In genomic region chr1:161706116-161706482, GRCh38 we compare ENCODE assay signal across 17 cellular contexts. TPM values are rescaled to one million over a fixed set of nuclear protein-coding genes. Genes with fewer than 3 reads are reported as not detected.
A peak's percentile ranks its signal among the peaks of the same experiment; 100 is the strongest.
DNase-seq lines count a peak whose midpoint lies in the region; ATAC-seq and TF ChIP-seq lines count a peak whose summit lies in the region.
"Had no signal": no experiment of that assay in that cellular context is flagged by ENCODE, and none has a peak within 500 bp of the region (broad histone marks: within the 10 kb centered on the region; RNA-seq: fewer than 3 reads in every experiment).

No MANE protein-coding gene starts in this region.

- H3K27me3 ChIP-seq in OCI-LY1 (ENCODE audit: insufficient read depth, low read length) (no peaks in the 10 kb centered on the region), fibroblast of lung (ENCODE audit: control insufficient read depth, insufficient read depth, low read length) (no peaks in the 10 kb centered on the region)
- H3K27me3 ChIP-seq: upper lobe of right lung had no signal

- H3K9me3 ChIP-seq in OCI-LY1 (ENCODE audit: low read length) (no peaks in the 10 kb centered on the region), fibroblast of lung (ENCODE audit: control insufficient read depth, insufficient read depth, low read depth, low read length) (no peaks in the 10 kb centered on the region)
- H3K9me3 ChIP-seq: upper lobe of right lung had no signal

- H4K20me1 ChIP-seq in OCI-LY1 (ENCODE audit: insufficient read depth, low read length) (no peaks in the 10 kb centered on the region), fibroblast of lung (ENCODE audit: control insufficient read depth, extremely low read depth, insufficient read depth, low read length) (no peaks in the 10 kb centered on the region)

- H3K4me1 Mint-ChIP-seq in nephron progenitor cell: peaks cover 8% of the 10 kb centered on the region
- H3K4me1 Mint-ChIP-seq: activated naive CD4-positive, alpha-beta T cell treated with anti-CD3 and anti-CD28 coated beads, Interleukin-2, amount 10 ng/mL, durations not matched to agents 7 days and 5 days; CD8-positive, alpha-beta memory T cell; mesothelial cell of epicardium had no signal

- H3K79me2 ChIP-seq in OCI-LY1 (ENCODE audit: insufficient read depth, low read length): peaks cover 41% of the 10 kb centered on the region
- no peaks in the 10 kb centered on the region for H3K79me2 ChIP-seq in fibroblast of lung (ENCODE audit: control insufficient read depth, insufficient read depth, low read length)

- H3K36me3 ChIP-seq in OCI-LY1 (ENCODE audit: insufficient read depth, low read length): peaks cover 34% of the 10 kb centered on the region
- H3K36me3 ChIP-seq in fibroblast of lung (ENCODE audit: control insufficient read depth, insufficient read depth, low read length): no peaks in the 10 kb centered on the region
- H3K36me3 ChIP-seq: upper lobe of right lung had no signal

- DNase-seq in AG08396 (ENCODE audit: low spot score) (peak; percentile 21), fibroblast of lung (ENCODE audit: low read depth in 2 of 2) (peak in 1 of 2 donors; percentile 78), SKM-1 (lab: John Stamatoyannopoulos, UW; ENCODE audit: unreplicated experiment) (no peak), retina (no peak), nephron progenitor cell (no peak), SIG-M5 (lab: John Stamatoyannopoulos, UW) (no peak)
- DNase-seq: activated naive CD4-positive, alpha-beta T cell treated with anti-CD3 and anti-CD28 coated beads, Interleukin-2, amount 10 ng/mL, durations not matched to agents 7 days and 5 days; CD8-positive, alpha-beta memory T cell; effector memory CD4-positive, alpha-beta T cell; hippocampal formation; NCI-H1694; T-helper 9 cell; upper lobe of right lung had no signal

- H3K27ac ChIP-seq in OCI-LY1 (ENCODE audit: low read depth, low read length, poor library complexity, severe bottlenecking): peak overlapping the region; percentile 99
- peak overlapping the region; percentile 81 for H3K27ac ChIP-seq in fibroblast of lung (ENCODE audit: insufficient read depth, low read length)
- H3K27ac ChIP-seq: upper lobe of right lung had no signal

- H3K4me1 ChIP-seq in OCI-LY1 (ENCODE audit: insufficient read depth, low read length, severe bottlenecking) (peaks cover 50% of the 10 kb centered on the region), fibroblast of lung (ENCODE audit: control insufficient read depth, extremely low read depth, insufficient read depth, low read length) (peaks cover 7% of the 10 kb centered on the region)
- H3K4me1 ChIP-seq: upper lobe of right lung had no signal

- no peak for TF ChIP-seq CTCF in OCI-LY1 (IDR thresholded peaks at IDR 0.05; ENCODE audit: low read length)
- TF ChIP-seq CTCF in fibroblast of lung (conservative IDR thresholded peaks at IDR 0.05 in 1 of 2, IDR thresholded peaks at IDR 0.05 in 1 of 2; ENCODE audit: low read depth in 1 of 2, low read length in 2 of 2): no peak
- no peak for TF ChIP-seq CTCF in nephron progenitor cell (IDR thresholded peaks at IDR 0.05)

- H2AFZ ChIP-seq in OCI-LY1 (ENCODE audit: low read length): no peak overlapping the region
- H2AFZ ChIP-seq in fibroblast of lung (ENCODE audit: low read length): peak overlapping the region; percentile 68

- H3K36me3 Mint-ChIP-seq in nephron progenitor cell (ENCODE audit: low read depth): no peaks in the 10 kb centered on the region
- H3K36me3 Mint-ChIP-seq: activated naive CD4-positive, alpha-beta T cell treated with anti-CD3 and anti-CD28 coated beads, Interleukin-2, amount 10 ng/mL, durations not matched to agents 7 days and 5 days; mesothelial cell of epicardium had no signal

- H3K9ac ChIP-seq in OCI-LY1 (ENCODE audit: low read length): peak overlapping the region; percentile 91
- H3K9ac ChIP-seq in fibroblast of lung (ENCODE audit: insufficient read depth, low read length): no peak overlapping the region

- H3K4me3 ChIP-seq in OCI-LY1 (ENCODE audit: low read depth, low read length, poor library complexity, severe bottlenecking) (peak overlapping the region; percentile 83), fibroblast of lung (replicated peaks in 1 of 4; ENCODE audit: control extremely low read depth in 1 of 4, insufficient read depth in 1 of 4, low read depth in 3 of 4, low read length in 4 of 4) (no peak overlapping the region)
- H3K4me3 ChIP-seq: upper lobe of right lung had no signal

- H3K27me3 Mint-ChIP-seq in nephron progenitor cell (ENCODE audit: low read depth, poor library complexity): peaks cover 20% of the 10 kb centered on the region

- H3K9me2 ChIP-seq in OCI-LY1 (ENCODE audit: low read depth, low read length): no peaks in the 10 kb centered on the region

- no peaks in the 10 kb centered on the region for H3K9me3 Mint-ChIP-seq in nephron progenitor cell
- H3K9me3 Mint-ChIP-seq: activated naive CD4-positive, alpha-beta T cell treated with anti-CD3 and anti-CD28 coated beads, Interleukin-2, amount 10 ng/mL, durations not matched to agents 7 days and 5 days; CD8-positive, alpha-beta memory T cell; mesothelial cell of epicardium had no signal

- H3F3A ChIP-seq in OCI-LY1 (ENCODE audit: insufficient read depth, low read length): peaks cover 3% of the 10 kb centered on the region; the same call in 1 of the 2 replicates

- H3K27ac Mint-ChIP-seq in nephron progenitor cell: no peak overlapping the region
- H3K27ac Mint-ChIP-seq: activated naive CD4-positive, alpha-beta T cell treated with anti-CD3 and anti-CD28 coated beads, Interleukin-2, amount 10 ng/mL, durations not matched to agents 7 days and 5 days; CD8-positive, alpha-beta memory T cell; mesothelial cell of epicardium had no signal

- peak overlapping the region; percentile 93 for H3K4me2 ChIP-seq in OCI-LY1 (ENCODE audit: low read length)
- peak overlapping the region; percentile 21 for H3K4me2 ChIP-seq in fibroblast of lung (ENCODE audit: extremely low read depth, insufficient read depth, low read length)

- ATAC-seq in GM18498 (IDR thresholded peaks at IDR 0.05; ENCODE audit: unreplicated experiment): peak; percentile 2
- ATAC-seq: upper lobe of right lung had no signal

- no peak overlapping the region for H3K4me3 Mint-ChIP-seq in nephron progenitor cell
- H3K4me3 Mint-ChIP-seq: activated naive CD4-positive, alpha-beta T cell treated with anti-CD3 and anti-CD28 coated beads, Interleukin-2, amount 10 ng/mL, durations not matched to agents 7 days and 5 days; CD8-positive, alpha-beta memory T cell; mesothelial cell of epicardium had no signal

RNA-seq across cellular contexts. Expression of gene FCRLA, which starts 0.9 kb away (rescaled TPM):
- total RNA-seq in fibroblast of lung: under 0.01 and 0.17 TPM in 2 replicates
- polyA plus RNA-seq in fibroblast of lung: 0.56 and 0.68 TPM in 2 replicates
- 0.41 and 0.50 TPM in 2 replicates for polyA plus RNA-seq in fibroblast of lung (2012)
- polyA minus RNA-seq in fibroblast of lung (ENCODE audit: low replicate concordance): 0.37 TPM in 1 of 2 replicates, not detected in the other
- total RNA-seq: CD8-positive, alpha-beta memory T cell; mesothelial cell of epicardium; pulmonary artery endothelial cell had no signal
- polyA plus RNA-seq: CD8-positive, alpha-beta memory T cell had no signal

RNA-seq across cellular contexts. Expression of gene FCRLB, which starts 15.2 kb away (rescaled TPM):
- total RNA-seq in fibroblast of lung: 0.77 and 1.2 TPM in 2 replicates
- 0.45 and 1.1 TPM in 2 replicates for polyA plus RNA-seq in fibroblast of lung
- polyA plus RNA-seq in fibroblast of lung (2012): 0.38 and 1.9 TPM in 2 replicates
- polyA minus RNA-seq in fibroblast of lung (ENCODE audit: low replicate concordance): 0.15 and 1.1 TPM in 2 replicates

RNA-seq across cellular contexts. Expression of gene FCGR2B, which starts 43.2 kb away (rescaled TPM):
- not detected in 2 replicates for total RNA-seq in fibroblast of lung
- not detected in 2 replicates for polyA plus RNA-seq in fibroblast of lung
- not detected in 2 replicates for polyA plus RNA-seq in fibroblast of lung (2012)
- 0.33 TPM in 1 of 2 replicates, not detected in the other for polyA minus RNA-seq in fibroblast of lung (ENCODE audit: low replicate concordance)
- total RNA-seq: mesothelial cell of epicardium, pulmonary artery endothelial cell had no signal

RNA-seq across cellular contexts. Expression of gene DUSP12, which starts 43.5 kb away (rescaled TPM):
- total RNA-seq in fibroblast of lung: 34.2 and 35.8 TPM in 2 replicates
- polyA plus RNA-seq in fibroblast of lung: 35.6 and 36.1 TPM in 2 replicates
- 22.7 and 25.2 TPM in 2 replicates for polyA plus RNA-seq in fibroblast of lung (2012)
- polyA minus RNA-seq in fibroblast of lung (ENCODE audit: low replicate concordance): 0.41 and 6.0 TPM in 2 replicates
